15 cellular contexts compared by ENCODE assay signal in genomic region chr15:70517194-70517590, GRCh38.
"Had no signal": no experiment of that assay in that cellular context is flagged by ENCODE, and none has a peak within 500 bp of the region (broad histone marks: within the 10 kb centered on the region; RNA-seq: fewer than 3 reads in every experiment).

No MANE protein-coding gene starts in this region.

- H3K4me3 ChIP-seq: dorsolateral prefrontal cortex, sigmoid colon, uterus had no signal

- H3K27me3 ChIP-seq: sigmoid colon, uterus had no signal

- FAIRE-seq: astrocyte, endometrium had no signal

- H3K36me3 ChIP-seq: sigmoid colon, uterus, WERI-Rb-1 had no signal

- DNase-seq: activated CD4-positive, alpha-beta memory T cell treated with anti-CD3 and anti-CD28 coated beads, Interleukin-2, amount 10 ng/mL, durations not matched to agents 7 days and 5 days; activated CD4-positive, alpha-beta T cell treated with anti-CD3 and anti-CD28 coated beads for 4 hours; activated naive CD4-positive, alpha-beta T cell treated with anti-CD3 and anti-CD28 coated beads, Interleukin-2, amount 50 U/mL, for 16 hours; activated T-cell treated with anti-CD3 and anti-CD28 coated beads, Interleukin-2, amount 50 U/mL, for 24 hours; dorsolateral prefrontal cortex; foreskin fibroblast; kidney glomerular epithelial cell; sigmoid colon; stimulated activated CD4-positive, alpha-beta T cell treated with anti-CD3 and anti-CD28 coated beads, Interleukin-1b, Interleukin-23, amount 100 ng/mL, for 48 hours; stimulated activated naive CD8-positive, alpha-beta T cell treated with anti-CD3 and anti-CD28 coated beads, Interleukin-15, amount 100 ng/mL, for 72 hours; T-helper 1 cell; uterus; WERI-Rb-1 had no signal

- ATAC-seq: stimulated activated naive CD8-positive, alpha-beta T cell treated with anti-CD3 and anti-CD28 coated beads, Interleukin-15, amount 100 ng/mL, for 72 hours had no signal
